Comparison of ENCODE assay signal across 9 cellular contexts in the genomic region with DNA sequence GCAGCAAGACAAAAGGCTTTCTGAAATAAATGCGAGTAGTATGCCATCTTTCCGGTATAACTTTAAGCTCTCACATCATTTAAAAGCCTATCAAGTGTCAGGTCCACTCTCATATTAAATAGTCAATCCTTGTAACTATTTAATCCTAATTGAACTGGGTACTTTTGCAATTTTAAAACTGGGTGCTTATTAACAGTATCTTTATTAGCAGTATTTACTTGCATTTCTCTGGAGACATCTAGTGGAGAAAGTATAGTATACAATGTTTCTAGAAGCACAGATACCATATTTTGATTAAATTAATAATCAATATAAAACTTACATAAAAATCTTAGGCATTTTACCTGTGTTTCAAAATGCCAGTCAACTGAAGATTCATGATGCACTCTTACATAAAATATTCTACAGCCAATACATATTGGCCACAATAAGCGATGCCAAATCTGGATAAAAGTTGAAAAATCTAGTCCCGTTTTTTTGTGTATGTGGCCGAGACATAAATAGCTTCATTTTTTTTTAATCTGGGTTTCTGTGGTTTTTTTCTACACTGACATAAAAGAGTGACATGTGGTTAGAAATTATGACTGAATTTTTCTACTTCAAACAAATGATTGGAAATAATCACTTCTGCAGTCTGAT. TPM values are rescaled to one million over a fixed set of nuclear protein-coding genes. Genes with fewer than 3 reads are reported as not detected.
DNase-seq lines count a peak whose midpoint lies in the region; ATAC-seq, FAIRE-seq and TF ChIP-seq lines count a peak whose summit lies in the region.
"Had no signal": no experiment of that assay in that cellular context is flagged by ENCODE, and none has a peak within 500 bp of the region (broad histone marks: within the 10 kb centered on the region; RNA-seq: fewer than 3 reads in every experiment).

No MANE protein-coding gene starts in this region.

- H3K9ac ChIP-seq in H1 (replicated peaks in 1 of 4; ENCODE audit: extremely low read depth in 1 of 4, low read depth in 3 of 4, low read length in 3 of 4) (no peak overlapping the region), parathyroid adenoma (no peak overlapping the region)

- peaks cover 0 to 3% (median 1%) of the 10 kb centered on the region in 4 experiments; a peak in 2 of 7 replicates for H3K4me1 ChIP-seq in H1 (replicated peaks in 1 of 4; ENCODE audit: control insufficient read depth in 3 of 4, insufficient read depth in 4 of 4, low read length in 3 of 4)
- no peaks in the 10 kb centered on the region for H3K4me1 ChIP-seq in parathyroid adenoma
- H3K4me1 ChIP-seq in small intestine (ENCODE audit: control insufficient read depth in 2 of 2, insufficient read depth in 1 of 2, low read depth in 1 of 2, low read length in 1 of 2), result no peaks in the 10 kb centered on the region

- POLR2A ChIA-PET in H1 (lab: Charles Lee; ENCODE audit: partially characterized antibody), result no interaction called here

- no peaks in the 10 kb centered on the region for H3K27me3 ChIP-seq in H1 (replicated peaks in 1 of 4; ENCODE audit: control insufficient read depth in 3 of 4, extremely low read depth in 1 of 4, insufficient read depth in 3 of 4, low read length in 3 of 4)
- no peaks in the 10 kb centered on the region for H3K27me3 ChIP-seq in parathyroid adenoma (ENCODE audit: control insufficient read depth, insufficient read depth, low read length)
- no peaks in the 10 kb centered on the region for H3K27me3 ChIP-seq in small intestine (ENCODE audit: control insufficient read depth in 2 of 2, insufficient read depth in 2 of 2, low read length in 2 of 2)

- H3K9me3 Mint-ChIP-seq in activated naive CD8-positive, alpha-beta T cell treated with anti-CD3 and anti-CD28 coated beads for 36 hours, result no peaks in the 10 kb centered on the region

- no peaks in the 10 kb centered on the region for H3K36me3 Mint-ChIP-seq in activated naive CD8-positive, alpha-beta T cell treated with anti-CD3 and anti-CD28 coated beads for 36 hours

- H3K36me3 ChIP-seq in H1 (ENCODE audit: control insufficient read depth in 2 of 4, insufficient read depth in 4 of 4, low read length in 3 of 4), result no peaks in the 10 kb centered on the region
- no peaks in the 10 kb centered on the region for H3K36me3 ChIP-seq in parathyroid adenoma (ENCODE audit: control insufficient read depth, insufficient read depth, low read length)
- H3K36me3 ChIP-seq in small intestine (ENCODE audit: control insufficient read depth in 2 of 2, insufficient read depth in 2 of 2, low read length in 2 of 2), result no peaks in the 10 kb centered on the region

- CTCF ChIA-PET in H1 (lab: Charles Lee; ENCODE audit: partially characterized antibody), result interaction anchor here (0.6 to 2.1 kb wide), 17 partner anchors 8 to 535 kb away, joined by 3 to 8 read pairs (median 4); no protein-coding TSS in a partner anchor

- H3K27ac ChIP-seq in H1 (ENCODE audit: low read depth, low read length) (no peak overlapping the region), parathyroid adenoma (no peak overlapping the region), small intestine (ENCODE audit: low read depth in 1 of 2, low read length in 1 of 2) (no peak overlapping the region)
- H3K27ac ChIP-seq: SK-N-MC had no signal

- H4K5ac ChIP-seq in H1 (ENCODE audit: insufficient read length, low read depth, low read length), result no peak overlapping the region

- H3K9me3 ChIP-seq in H1 (ENCODE audit: insufficient read depth in 2 of 2, low read depth in 1 of 2, low read length in 1 of 2) (no peaks in the 10 kb centered on the region), parathyroid adenoma (ENCODE audit: control insufficient read depth, low read length) (no peaks in the 10 kb centered on the region), small intestine (ENCODE audit: control insufficient read depth, low read depth) (no peaks in the 10 kb centered on the region)

- H3K4me2 ChIP-seq in H1 (ENCODE audit: insufficient read depth in 1 of 2, low read depth in 2 of 2, low read length in 2 of 2), result no peak overlapping the region
- H3K4me2 ChIP-seq in parathyroid adenoma (ENCODE audit: low read length), result no peak overlapping the region

- FAIRE-seq in H1 (lab: Jason Lieb, UNC), result no peak
- FAIRE-seq in small intestine (lab: Jason Lieb, UNC), result no peak

- H3K56ac ChIP-seq in H1 (replicated peaks; ENCODE audit: insufficient read length, low read depth, low read length), result no peak overlapping the region

- no peak for ATAC-seq in GM19035 (IDR thresholded peaks at IDR 0.05; ENCODE audit: unreplicated experiment)

- no peaks in the 10 kb centered on the region for H3K27me3 Mint-ChIP-seq in activated naive CD8-positive, alpha-beta T cell treated with anti-CD3 and anti-CD28 coated beads for 36 hours

- TF ChIP-seq RAD21 in H1 (IDR thresholded peaks at IDR 0.05 in 1 of 2, conservative IDR thresholded peaks at IDR 0.05 in 1 of 2; ENCODE audit: low read depth in 2 of 2, low read length in 2 of 2), result peak in 1 of 2 experiments; percentile 64; a peak in 3 of 4 replicates

- H3K14ac ChIP-seq in H1 (ENCODE audit: insufficient read length), result no peak overlapping the region

- no peaks in the 10 kb centered on the region for H3K4me1 Mint-ChIP-seq in activated naive CD8-positive, alpha-beta T cell treated with anti-CD3 and anti-CD28 coated beads for 36 hours

- H2AFZ ChIP-seq in H1 (ENCODE audit: low read length) (no peak overlapping the region), parathyroid adenoma (no peak overlapping the region)

- no peak overlapping the region for H3K4me3 Mint-ChIP-seq in activated naive CD8-positive, alpha-beta T cell treated with anti-CD3 and anti-CD28 coated beads for 36 hours

- no peak overlapping the region for H3K23ac ChIP-seq in H1 (ENCODE audit: insufficient read length)

- H2AK5ac ChIP-seq in H1 (ENCODE audit: low read depth, low read length), result no peak overlapping the region

- no peak for TF ChIP-seq POLR2A in H1 (IDR thresholded peaks at IDR 0.05; ENCODE audit: control extremely low read depth in 1 of 2, low read depth in 2 of 2, low read length in 2 of 2)

- H3K27ac Mint-ChIP-seq in activated naive CD8-positive, alpha-beta T cell treated with anti-CD3 and anti-CD28 coated beads for 36 hours, result no peak overlapping the region

- 83% methylated on average over 5 of the region's 5 CpGs; no CpG with 5 or more reads in 1 of the 2 experiments for WGBS in H1 (ENCODE audit: extremely low coverage in 1 of 2, insufficient coverage in 1 of 2, insufficient read length in 1 of 2, insufficient replicate concordance in 2 of 2, low coverage in 1 of 2, low lambda C conversion rate in 2 of 2, missing lambda C conversion rate in 1 of 2), 2 experiments
- WGBS in small intestine, 3 donors, result 66 to 82% (median 72%) methylated on average over 5 of the region's 5 CpGs

- TF ChIP-seq CTCF in H1 (IDR thresholded peaks at IDR 0.05; ENCODE audit: control extremely low read depth in 1 of 3, insufficient read depth in 1 of 3, low read depth in 1 of 3, low read length in 3 of 3) (peak in 2 of 3 experiments; percentile 15 to 17; a peak in 2 of 4 replicates), parathyroid adenoma (IDR thresholded peaks at IDR 0.05) (peak; percentile 26)

- no peak overlapping the region for H4K91ac ChIP-seq in H1 (replicated peaks; ENCODE audit: insufficient read length, low read length)

- peak; percentile 56 for DNase-seq in EH (ENCODE audit: low read depth)
- peak; percentile 44 for DNase-seq in NCI-H1105 treated with DMSO at 0.1 percent for 48 hours (lab: John Stamatoyannopoulos, UW)
- no peak for DNase-seq in H1 (ENCODE audit: low read depth in 1 of 2, low spot score in 2 of 2)
- DNase-seq in cerebellum (ENCODE audit: low spot score), result no peak
- DNase-seq in activated naive CD8-positive, alpha-beta T cell treated with anti-CD3 and anti-CD28 coated beads for 36 hours, result no peak
- no peak for DNase-seq in small intestine

- H2BK20ac ChIP-seq in H1 (ENCODE audit: low read length), result no peak overlapping the region

- H3K18ac ChIP-seq in H1 (ENCODE audit: extremely low read depth, low read length), result no peak overlapping the region

- no peak overlapping the region for H4K8ac ChIP-seq in H1 (ENCODE audit: extremely low read depth, insufficient read depth, low read length)

- H3K4me3 ChIP-seq in H1 (ENCODE audit: extremely low read depth in 1 of 4, insufficient read depth in 2 of 4, low read depth in 3 of 4, low read length in 4 of 4) (no peak overlapping the region), parathyroid adenoma (ENCODE audit: low read depth, low read length) (no peak overlapping the region), small intestine (ENCODE audit: low read depth in 1 of 2, low read length in 2 of 2) (no peak overlapping the region)
- H3K4me3 ChIP-seq: SK-N-MC had no signal

- H3K79me2 ChIP-seq in H1 (ENCODE audit: control insufficient read depth in 1 of 2, insufficient read depth in 2 of 2, low read length in 2 of 2) (no peaks in the 10 kb centered on the region), parathyroid adenoma (no peaks in the 10 kb centered on the region)

- no peak overlapping the region for H2BK120ac ChIP-seq in H1 (replicated peaks; ENCODE audit: low read depth, low read length)

- no peaks in the 10 kb centered on the region for H3K79me1 ChIP-seq in H1 (ENCODE audit: low read depth, low read length)

- H2BK15ac ChIP-seq in H1 (ENCODE audit: low read length), result no peak overlapping the region

- TF ChIP-seq EP300 in H1 (IDR thresholded peaks at IDR 0.05; ENCODE audit: borderline replicate concordance in 1 of 2, low read depth in 2 of 2, low read length in 2 of 2), result no peak

- no peak overlapping the region for H3K4ac ChIP-seq in H1 (replicated peaks; ENCODE audit: insufficient read length, low read depth, low read length)

- no peak overlapping the region for H2BK12ac ChIP-seq in H1 (ENCODE audit: low read depth, low read length)

- no peaks in the 10 kb centered on the region for H3K23me2 ChIP-seq in H1 (ENCODE audit: low read depth, low read length)

- H4K20me1 ChIP-seq in H1 (replicated peaks in 1 of 2; ENCODE audit: control insufficient read depth in 1 of 2, insufficient read depth in 2 of 2, low read length in 2 of 2), result no peaks in the 10 kb centered on the region

- H2BK5ac ChIP-seq in H1 (ENCODE audit: low read depth, low read length), result no peak overlapping the region

TF ChIP-seq in H1, 55 proteins besides CTCF, POLR2A, EP300 and RAD21:
- TF ChIP-seq TBP (IDR thresholded peaks at IDR 0.05; ENCODE audit: low read depth, low read length), result no peak

RNA-seq across cellular contexts. Expression of gene POSTN, which starts 4.3 kb away (rescaled TPM):
- 0.74 and 0.99 TPM in 2 replicates for total RNA-seq in H1 (2021; fragmentation: NEBNext Ultra II Directional; extraction: Animal tissue kit (Norgen Biotek cat#: 25700))
- 0.16 and 0.30 TPM in 2 replicates for polyA plus RNA-seq in H1 (2011; rRNA removed)
- polyA plus RNA-seq in H1 (2011; cell fraction: cytosol; rRNA removed), result 0.41 TPM
- 0.24 TPM for polyA plus RNA-seq in H1 (2011; cell fraction: nucleus; rRNA removed)
- 0.42 to 1.7 TPM (median 0.82 TPM) in 4 replicates for polyA plus RNA-seq in H1 (2012, experiment 1 of 2)
- polyA plus RNA-seq in H1 (2012, experiment 2 of 2), result 0.17 TPM
- 4.6 TPM for polyA plus RNA-seq in H1 (2013, experiment 1 of 2)
- polyA plus RNA-seq in H1 (2013, experiment 2 of 2), result 4.3 TPM
- 0.95 and 1.4 TPM in 2 replicates for polyA minus RNA-seq in H1 (2011; rRNA and poly(A)+ RNA removed)
- polyA minus RNA-seq in H1 (2011; cell fraction: cytosol; rRNA and poly(A)+ RNA removed), result 0.44 TPM
- 0.90 TPM for polyA minus RNA-seq in H1 (2011; cell fraction: nucleus; rRNA and poly(A)+ RNA removed)
- total RNA-seq in cerebellum, result 32.7 TPM
- total RNA-seq in activated naive CD8-positive, alpha-beta T cell treated with anti-CD3 and anti-CD28 coated beads for 36 hours, result not detected
- 10 to 100 TPM in 1 of 3 donors, under 1 TPM in 2; 0.45 to 50.9 (median 0.54) TPM for polyA plus RNA-seq in small intestine

Comparison
In these comparisons a context has a peak if more than half of its experiments do, and no peak if none do; other contexts are left out.
1. DNase-seq: peak in EH (single experiment) and NCI-H1105 treated with DMSO at 0.1 percent for 48 hours (single experiment); none in H1 (0 of 2), cerebellum (single experiment), activated naive CD8-positive, alpha-beta T cell treated with anti-CD3 and anti-CD28 coated beads for 36 hours (single experiment) and small intestine (single experiment).
2. RNA of gene POSTN, which starts 4.3 kb away (total RNA-seq): 32.7 TPM in cerebellum (single experiment); 0.74 to 0.99 TPM in H1 and not detected in activated naive CD8-positive, alpha-beta T cell treated with anti-CD3 and anti-CD28 coated beads for 36 hours; every median in the first group is over 10 times any median in the second.